ENCODE assay signal across 1 cellular context in genomic region chr13:110127986-110128511, GRCh38.
A peak's percentile ranks its signal among the peaks of the same experiment; 100 is the strongest.
TF ChIP-seq lines count a peak whose summit lies in the region.

No MANE protein-coding gene starts in this region.

TF ChIP-seq in GM12878, 131 proteins besides CTCF, POLR2A, EP300 and RAD21 (continued from another document):
- TF ChIP-seq PBX3 (IDR thresholded peaks at IDR 0.05; ENCODE audit: insufficient replicate concordance, low read depth, low read length) = no peak
- TF ChIP-seq GATAD2B (conservative IDR thresholded peaks at IDR 0.05; ENCODE audit: low read depth) = no peak
- TF ChIP-seq EED (IDR thresholded peaks at IDR 0.05; ENCODE audit: low read depth) = peak; percentile 46; the same call in 1 of the 2 replicates
- TF ChIP-seq ELK1 (IDR thresholded peaks at IDR 0.05; ENCODE audit: low read depth, low read length) = no peak
- no peak for TF ChIP-seq TCF7 (IDR thresholded peaks at IDR 0.05; ENCODE audit: borderline replicate concordance)
- TF ChIP-seq CHD2 (IDR thresholded peaks at IDR 0.05; ENCODE audit: borderline replicate concordance, low read depth, low read length) = no peak
